24 cellular contexts compared by ENCODE assay signal in genomic region chr12:23488130-23488529, GRCh38.
A peak's percentile ranks its signal among the peaks of the same experiment; 100 is the strongest.
DNase-seq lines count a peak whose midpoint lies in the region; ATAC-seq, FAIRE-seq and TF ChIP-seq lines count a peak whose summit lies in the region.
"Had no signal": no experiment of that assay in that cellular context is flagged by ENCODE, and none has a peak within 500 bp of the region (broad histone marks: within the 10 kb centered on the region; RNA-seq: fewer than 3 reads in every experiment).

No MANE protein-coding gene starts in this region.

- no peak overlapping the region for H3K4me2 ChIP-seq in DND-41 (ENCODE audit: insufficient read depth, low read length)
- peak overlapping the region; percentile 15; the same call in 1 of the 2 replicates for H3K4me2 ChIP-seq in MM.1S (ENCODE audit: low read depth, low read length)
- no peak overlapping the region for H3K4me2 ChIP-seq in GM12878 (ENCODE audit: control insufficient read depth, insufficient read depth)
- H3K4me2 ChIP-seq: BLaER1 had no signal

- H3K4me1 ChIP-seq in DND-41 (ENCODE audit: insufficient read depth, low read length) = peaks cover 8% of the 10 kb centered on the region
- no peaks in the 10 kb centered on the region for H3K4me1 ChIP-seq in MM.1S (ENCODE audit: low read length)
- no peaks in the 10 kb centered on the region for H3K4me1 ChIP-seq in GM12878 (ENCODE audit: control insufficient read depth, insufficient read depth, low read length)
- H3K4me1 ChIP-seq in esophagus muscularis mucosa = peaks cover 0 to 6% (median 0%) of the 10 kb centered on the region in 4 donors
- H3K4me1 ChIP-seq: BLaER1, Caco-2 had no signal

- TF ChIP-seq EP300 in GM12878 (IDR thresholded peaks at IDR 0.05; ENCODE audit: borderline replicate concordance in 1 of 2, control insufficient read depth in 1 of 2, low read depth in 2 of 2, low read length in 2 of 2) (no peak), esophagus muscularis mucosa (IDR thresholded peaks at IDR 0.05) (no peak)

- no peaks in the 10 kb centered on the region for H3K27me3 ChIP-seq in DND-41 (ENCODE audit: insufficient read depth, low read length, poor library complexity)
- H3K27me3 ChIP-seq in MM.1S (replicated peaks; ENCODE audit: insufficient read depth, low read length) = no peaks in the 10 kb centered on the region
- H3K27me3 ChIP-seq in GM12878 (replicated peaks in 1 of 2; ENCODE audit: control insufficient read depth in 2 of 2, insufficient read depth in 2 of 2, low read length in 1 of 2) = no peaks in the 10 kb centered on the region
- H3K27me3 ChIP-seq in esophagus muscularis mucosa = no peaks in the 10 kb centered on the region
- H3K27me3 ChIP-seq: BLaER1 had no signal

- no TSS peak for BruUV-seq in GM12878 (replicated peaks; lab: Mats Ljungman, UMichigan)

- H3K27ac Mint-ChIP-seq in neural crest cell (ENCODE audit: unreplicated experiment) = peak overlapping the region; percentile 5
- H3K27ac Mint-ChIP-seq: B cell; CD4-positive, CD25-positive, alpha-beta regulatory T cell; CD8-positive, alpha-beta T cell had no signal

- no peaks in the 10 kb centered on the region for H3K27me3 Mint-ChIP-seq in neural crest cell (ENCODE audit: low read depth)
- H3K27me3 Mint-ChIP-seq: B cell; CD4-positive, CD25-positive, alpha-beta regulatory T cell had no signal

- POLR2A ChIA-PET in GM12878 (lab: Charles Lee) = no interaction called here

- no peaks in the 10 kb centered on the region for H3K9me2 ChIP-seq in MM.1S (replicated peaks; ENCODE audit: insufficient read depth, low read length)

- H3K4me3 ChIP-seq in DND-41 (ENCODE audit: low read depth in 1 of 2, low read length in 2 of 2) (no peak overlapping the region), MM.1S (ENCODE audit: low read length) (peak overlapping the region; percentile 8; the same call in 1 of the 2 replicates), GM12878 (no peak overlapping the region), esophagus muscularis mucosa (no peak overlapping the region)
- H3K4me3 ChIP-seq: BLaER1, GM23248 had no signal

- H3K9ac ChIP-seq in DND-41 (ENCODE audit: low read depth, low read length) (no peak overlapping the region), MM.1S (ENCODE audit: low read length) (no peak overlapping the region), GM12878 (ENCODE audit: control insufficient read depth, insufficient read depth, low read length) (no peak overlapping the region)
- H3K9ac ChIP-seq: BLaER1, GM23248 had no signal

- H3K4me1 Mint-ChIP-seq in neural crest cell = no peaks in the 10 kb centered on the region
- H3K4me1 Mint-ChIP-seq: CD4-positive, CD25-positive, alpha-beta regulatory T cell had no signal

- H3K9me3 ChIP-seq in DND-41 (ENCODE audit: insufficient read depth, low read length, severe bottlenecking) (no peaks in the 10 kb centered on the region), MM.1S (replicated peaks; ENCODE audit: insufficient read depth, low read length) (no peaks in the 10 kb centered on the region), GM12878 (replicated peaks; ENCODE audit: control insufficient read depth, insufficient read depth, low read length) (no peaks in the 10 kb centered on the region; the same call in 2 of the 3 replicates), esophagus muscularis mucosa (peaks cover 0 to 6% (median 0%) of the 10 kb centered on the region in 4 donors)
- H3K9me3 ChIP-seq: Caco-2 had no signal

- WGBS in GM12878 (ENCODE audit: insufficient coverage, insufficient replicate concordance, low lambda C conversion rate, missing lambda C conversion rate) = 11% methylated on average over 2 of the region's 2 CpGs
- WGBS in esophagus muscularis mucosa = 84% methylated on average over 2 of the region's 2 CpGs

- H4K20me1 ChIP-seq in DND-41 (ENCODE audit: insufficient read depth, low read length) (no peaks in the 10 kb centered on the region), MM.1S (ENCODE audit: insufficient read depth, low read length) (no peaks in the 10 kb centered on the region), GM12878 (ENCODE audit: control insufficient read depth, insufficient read depth) (no peaks in the 10 kb centered on the region)
- H4K20me1 ChIP-seq: BLaER1 had no signal

- no peak overlapping the region for H3K27ac ChIP-seq in DND-41 (ENCODE audit: low read length)
- H3K27ac ChIP-seq in MM.1S (ENCODE audit: low read length) = no peak overlapping the region
- no peak overlapping the region for H3K27ac ChIP-seq in GM12878 (ENCODE audit: control insufficient read depth, insufficient read depth)
- no peak overlapping the region for H3K27ac ChIP-seq in esophagus muscularis mucosa (replicated peaks in 1 of 4)
- H3K27ac ChIP-seq: 22Rv1, BLaER1, C4-2B, GM23248 had no signal

- no peak for TF ChIP-seq CTCF in DND-41 (IDR thresholded peaks at IDR 0.05; ENCODE audit: borderline replicate concordance, extremely low read depth, low read length, poor library complexity, severe bottlenecking)
- no peak for TF ChIP-seq CTCF in MM.1S (IDR thresholded peaks at IDR 0.05; ENCODE audit: low read length)
- TF ChIP-seq CTCF in GM12878 (IDR thresholded peaks at IDR 0.05 in 2 of 3, conservative IDR thresholded peaks at IDR 0.05 in 1 of 3; ENCODE audit: control insufficient read depth in 2 of 3, extremely low read depth in 1 of 3, insufficient read depth in 1 of 3, low read depth in 3 of 3, low read length in 3 of 3) = no peak
- no peak for TF ChIP-seq CTCF in neural crest cell (conservative IDR thresholded peaks at IDR 0.05)
- no peak for TF ChIP-seq CTCF in esophagus muscularis mucosa (IDR thresholded peaks at IDR 0.05)

- 0 out of 2 replicates have a peak overlapping the region, but pooled peaks have one; percentile 10 for H2AFZ ChIP-seq in DND-41 (ENCODE audit: low read depth, low read length)
- peak overlapping the region; percentile 50 for H2AFZ ChIP-seq in MM.1S (ENCODE audit: low read length)
- H2AFZ ChIP-seq in GM12878 (ENCODE audit: control insufficient read depth, low read depth, low read length) = no peak overlapping the region
- H2AFZ ChIP-seq: GM23248 had no signal

- in situ Hi-C loops in GM12878 (cut with MboI) = no loop called here

- peaks cover 6% of the 10 kb centered on the region for H3K9me3 Mint-ChIP-seq in neural crest cell

- no peak overlapping the region for H3K4me3 Mint-ChIP-seq in neural crest cell
- H3K4me3 Mint-ChIP-seq: B cell; CD4-positive, CD25-positive, alpha-beta regulatory T cell; CD8-positive, alpha-beta T cell had no signal

- RAD21 ChIA-PET in GM12878 (lab: Charles Lee; ENCODE audit: unreplicated experiment) = no interaction called here

- no peak for TF ChIP-seq RAD21 in GM12878 (IDR thresholded peaks at IDR 0.05; ENCODE audit: insufficient read depth, low read depth, low read length)

- H3K36me3 ChIP-seq in DND-41 (ENCODE audit: insufficient read depth, low read length) (no peaks in the 10 kb centered on the region), MM.1S (replicated peaks; ENCODE audit: insufficient read depth, low read length) (no peaks in the 10 kb centered on the region), GM12878 (ENCODE audit: control insufficient read depth in 2 of 2, insufficient read depth in 2 of 2, low read length in 1 of 2) (no peaks in the 10 kb centered on the region), esophagus muscularis mucosa (no peaks in the 10 kb centered on the region)
- H3K36me3 ChIP-seq: BLaER1 had no signal

- CTCF ChIA-PET in GM12878 (lab: Yijun Ruan, JAX) = no interaction called here

- H3K79me2 ChIP-seq in DND-41 (ENCODE audit: insufficient read depth, low read length) (no peaks in the 10 kb centered on the region), MM.1S (ENCODE audit: low read length) (no peaks in the 10 kb centered on the region), GM12878 (ENCODE audit: control insufficient read depth, insufficient read depth, low read length) (no peaks in the 10 kb centered on the region)

- intact Hi-C loops in GM12878 (cut with micrococcal nuclease; ENCODE audit: unreplicated experiment) = no loop called here
- intact Hi-C loops in esophagus muscularis mucosa (cut with DNase I) = no loop called here

- SMC1A ChIA-PET in GM12878 (lab: Charles Lee; ENCODE audit: uncharacterized antibody, unreplicated experiment) = no interaction called here

- FAIRE-seq in GM12878 (lab: Jason Lieb, UNC) = no peak
- FAIRE-seq: A204.1, GM12891, GM18507, H1 had no signal

- H3F3A ChIP-seq in MM.1S (ENCODE audit: insufficient read depth, low read length) = no peaks in the 10 kb centered on the region

- ATAC-seq in DND-41 (ENCODE audit: insufficient read depth, low read depth) (0 out of 3 replicates have a peak, but pooled peaks have one; percentile 39), GM12878 (no peak)
- ATAC-seq: CD8-positive, alpha-beta T cell had no signal

- no peak for TF ChIP-seq POLR2A in GM12878 (IDR thresholded peaks at IDR 0.05; ENCODE audit: low read depth, low read length)
- TF ChIP-seq POLR2A in esophagus muscularis mucosa (IDR thresholded peaks at IDR 0.05; ENCODE audit: low read depth) = no peak

- DNase-seq in DND-41 (no peak), MM.1S (peak; percentile 32), GM12878 (ENCODE audit: low read depth, low spot score) (no peak), neural crest cell (ENCODE audit: low read depth, low spot score) (no peak), NCI-H2196 treated with DMSO at 0.1 percent for 48 hours (lab: John Stamatoyannopoulos, UW; ENCODE audit: unreplicated experiment) (no peak), esophagus muscularis mucosa (ENCODE audit: extremely low spot score) (no peak)
- no peak for DNase-seq in activated CD4-positive, alpha-beta T cell treated with anti-CD3 and anti-CD28 coated beads, Interleukin-2, amount 50 U/mL, for 4 hours
- DNase-seq: Caco-2; CD4-positive, CD25-positive, alpha-beta regulatory T cell; CD8-positive, alpha-beta T cell; DMS153; EL; GDM1; GM23248; H7; HCEC 1CT had no signal

- H3K36me3 Mint-ChIP-seq in neural crest cell (ENCODE audit: low read depth) = peaks cover 5% of the 10 kb centered on the region
- H3K36me3 Mint-ChIP-seq: CD4-positive, CD25-positive, alpha-beta regulatory T cell; CD8-positive, alpha-beta T cell had no signal

TF ChIP-seq in GM12878, 131 proteins besides CTCF, POLR2A, EP300 and RAD21:
- TF ChIP-seq MEF2A (IDR thresholded peaks at IDR 0.05; ENCODE audit: insufficient read depth, low read depth, low read length) (no peak), RAD51 (IDR thresholded peaks at IDR 0.05) (peak; percentile 61; the same call in 1 of the 2 replicates)
